Comparison of ENCODE assay signal across 25 cellular contexts in the genomic region with DNA sequence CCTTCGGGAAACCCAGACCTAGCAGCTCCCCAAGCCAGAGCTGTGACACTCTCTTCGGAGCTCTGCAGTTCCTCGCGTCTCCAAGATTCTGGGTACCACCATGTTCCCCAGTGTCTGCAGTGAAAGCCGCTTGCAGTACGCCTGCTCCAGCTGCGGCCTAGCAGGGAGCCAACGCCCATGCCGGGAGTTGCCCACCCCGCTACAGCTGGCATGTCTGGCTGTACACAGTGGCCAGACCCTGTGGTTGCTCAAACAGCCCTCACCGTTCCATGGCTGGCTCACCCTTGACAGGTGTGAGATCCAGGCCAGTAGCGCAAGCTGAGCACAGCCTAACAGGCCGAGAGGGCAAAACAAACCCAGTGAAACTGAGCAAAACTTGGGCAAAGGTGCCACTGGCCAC.
DNase-seq lines count a peak whose midpoint lies in the region; ATAC-seq, FAIRE-seq and TF ChIP-seq lines count a peak whose summit lies in the region.
"Had no signal": no experiment of that assay in that cellular context is flagged by ENCODE, and none has a peak within 500 bp of the region (broad histone marks: within the 10 kb centered on the region; RNA-seq: fewer than 3 reads in every experiment).

No MANE protein-coding gene starts in this region.

- ATAC-seq in Right ventricle myocardium inferior (no peak), left ventricle myocardium superior (no peak), upper lobe of left lung (ENCODE audit: low FRiP score in 2 of 2) (peak; percentile 44 to 55), gastrocnemius medialis (no peak)
- ATAC-seq: GM12878 had no signal

- no peak overlapping the region for H3K9ac ChIP-seq in H1 (replicated peaks in 1 of 4; ENCODE audit: extremely low read depth in 1 of 4, low read depth in 3 of 4, low read length in 3 of 4)
- H3K9ac ChIP-seq: BLaER1 had no signal

- no peak overlapping the region for H3K4me3 Mint-ChIP-seq in CD4-positive, alpha-beta memory T cell
- H3K4me3 Mint-ChIP-seq: B cell; CD4-positive, CD25-positive, alpha-beta regulatory T cell; CD8-positive, alpha-beta memory T cell; HFFc6 had no signal

- H2BK5ac ChIP-seq in H1 (ENCODE audit: low read depth, low read length), result no peak overlapping the region

- H3K27me3 ChIP-seq in H1 (replicated peaks in 1 of 4; ENCODE audit: control insufficient read depth in 3 of 4, extremely low read depth in 1 of 4, insufficient read depth in 3 of 4, low read length in 3 of 4) (no peaks in the 10 kb centered on the region), upper lobe of left lung (no peaks in the 10 kb centered on the region), vagina (no peaks in the 10 kb centered on the region), gastrocnemius medialis (no peaks in the 10 kb centered on the region)
- H3K27me3 ChIP-seq in CD4-positive, alpha-beta memory T cell (ENCODE audit: insufficient read depth, low read length), result no peaks in the 10 kb centered on the region
- H3K27me3 ChIP-seq: BLaER1 had no signal

- H3K27ac ChIP-seq in H1 (ENCODE audit: low read depth, low read length), result no peak overlapping the region
- no peak overlapping the region for H3K27ac ChIP-seq in upper lobe of left lung
- H3K27ac ChIP-seq in vagina, result no peak overlapping the region
- no peak overlapping the region for H3K27ac ChIP-seq in CD4-positive, alpha-beta memory T cell (ENCODE audit: low read depth, low read length)
- H3K27ac ChIP-seq in gastrocnemius medialis, result no peak overlapping the region
- H3K27ac ChIP-seq: 22Rv1, BLaER1, C4-2B had no signal

- TF ChIP-seq POLR2A in H1 (IDR thresholded peaks at IDR 0.05; ENCODE audit: control extremely low read depth in 1 of 2, low read depth in 2 of 2, low read length in 2 of 2) (no peak), upper lobe of left lung (IDR thresholded peaks at IDR 0.05) (no peak), vagina (IDR thresholded peaks at IDR 0.05) (no peak), gastrocnemius medialis (IDR thresholded peaks at IDR 0.05) (no peak)

- no peaks in the 10 kb centered on the region for H3K4me1 ChIP-seq in H1 (replicated peaks in 1 of 4; ENCODE audit: control insufficient read depth in 3 of 4, insufficient read depth in 4 of 4, low read length in 3 of 4)
- no peaks in the 10 kb centered on the region for H3K4me1 ChIP-seq in upper lobe of left lung
- no peaks in the 10 kb centered on the region for H3K4me1 ChIP-seq in vagina
- H3K4me1 ChIP-seq in CD4-positive, alpha-beta memory T cell (ENCODE audit: insufficient read depth, low read length), result no peaks in the 10 kb centered on the region
- H3K4me1 ChIP-seq in gastrocnemius medialis, result no peaks in the 10 kb centered on the region
- H3K4me1 ChIP-seq: BLaER1, HAP-1 had no signal

- H2AK5ac ChIP-seq in H1 (ENCODE audit: low read depth, low read length), result no peak overlapping the region

- POLR2A ChIA-PET in H1 (lab: Charles Lee; ENCODE audit: partially characterized antibody), result no interaction called here
- POLR2A ChIA-PET in CD4-positive, alpha-beta memory T cell (lab: Charles Lee; ENCODE audit: partially characterized antibody), result no interaction called here

- no peak overlapping the region for H3K23ac ChIP-seq in H1 (ENCODE audit: insufficient read length)

- no peaks in the 10 kb centered on the region for H3K27me3 Mint-ChIP-seq in CD4-positive, alpha-beta memory T cell
- H3K27me3 Mint-ChIP-seq: B cell; CD4-positive, CD25-positive, alpha-beta regulatory T cell; CD8-positive, alpha-beta memory T cell had no signal

- no peaks in the 10 kb centered on the region for H3K4me1 Mint-ChIP-seq in CD4-positive, alpha-beta memory T cell
- H3K4me1 Mint-ChIP-seq: B cell; CD4-positive, CD25-positive, alpha-beta regulatory T cell; CD8-positive, alpha-beta memory T cell had no signal

- TF ChIP-seq CTCF in H1 (IDR thresholded peaks at IDR 0.05; ENCODE audit: control extremely low read depth in 1 of 3, insufficient read depth in 1 of 3, low read depth in 1 of 3, low read length in 3 of 3), result no peak
- no peak for TF ChIP-seq CTCF in upper lobe of left lung (IDR thresholded peaks at IDR 0.05)
- no peak for TF ChIP-seq CTCF in vagina (IDR thresholded peaks at IDR 0.05)
- no peak for TF ChIP-seq CTCF in gastrocnemius medialis (IDR thresholded peaks at IDR 0.05 in 4 of 5, conservative IDR thresholded peaks at IDR 0.05 in 1 of 5)

- 0 out of 2 replicates have a peak overlapping the region, but pooled peaks have one; percentile 18 for H2BK12ac ChIP-seq in H1 (ENCODE audit: low read depth, low read length)

- no peak overlapping the region for H4K91ac ChIP-seq in H1 (replicated peaks; ENCODE audit: insufficient read length, low read length)

- FAIRE-seq in H1 (lab: Jason Lieb, UNC), result no peak
- FAIRE-seq: A204.1, D721Med, GM12878, GM19239, H54 had no signal

- no peak overlapping the region for H3K4me2 ChIP-seq in H1 (ENCODE audit: insufficient read depth in 1 of 2, low read depth in 2 of 2, low read length in 2 of 2)
- H3K4me2 ChIP-seq: BLaER1 had no signal

- H3K79me1 ChIP-seq in H1 (ENCODE audit: low read depth, low read length), result no peaks in the 10 kb centered on the region

- H3K79me2 ChIP-seq in H1 (ENCODE audit: control insufficient read depth in 1 of 2, insufficient read depth in 2 of 2, low read length in 2 of 2), result no peaks in the 10 kb centered on the region

- in situ Hi-C loops in gastrocnemius medialis (cut with MboI; ENCODE audit: low sequenced_read_pairs in 4 of 4), result no loop called here

- peaks cover 0 to 18% (median 12%) of the 10 kb centered on the region in 8 donors for H3K9me3 Mint-ChIP-seq in CD4-positive, alpha-beta memory T cell

- TF ChIP-seq EP300 in H1 (IDR thresholded peaks at IDR 0.05; ENCODE audit: borderline replicate concordance in 1 of 2, low read depth in 2 of 2, low read length in 2 of 2) (no peak), upper lobe of left lung (IDR thresholded peaks at IDR 0.05) (no peak)

- no peak overlapping the region for H3K56ac ChIP-seq in H1 (replicated peaks; ENCODE audit: insufficient read length, low read depth, low read length)

- no peak overlapping the region for H3K27ac Mint-ChIP-seq in CD4-positive, alpha-beta memory T cell
- H3K27ac Mint-ChIP-seq: B cell; CD4-positive, CD25-positive, alpha-beta regulatory T cell; CD8-positive, alpha-beta memory T cell; HFFc6 had no signal

- H4K8ac ChIP-seq in H1 (ENCODE audit: extremely low read depth, insufficient read depth, low read length), result no peak overlapping the region; the same call in 1 of the 2 replicates

- no peak overlapping the region for H2BK15ac ChIP-seq in H1 (ENCODE audit: low read length)

- H3K4me3 ChIP-seq in H1 (ENCODE audit: extremely low read depth in 1 of 4, insufficient read depth in 2 of 4, low read depth in 3 of 4, low read length in 4 of 4) (no peak overlapping the region), upper lobe of left lung (no peak overlapping the region), vagina (no peak overlapping the region), gastrocnemius medialis (no peak overlapping the region)
- H3K4me3 ChIP-seq in CD4-positive, alpha-beta memory T cell (ENCODE audit: low read length in 2 of 2), result no peak overlapping the region
- H3K4me3 ChIP-seq: BLaER1, GM12878, HAP-1 had no signal

- H3K36me3 ChIP-seq in H1 (ENCODE audit: control insufficient read depth in 2 of 4, insufficient read depth in 4 of 4, low read length in 3 of 4) (no peaks in the 10 kb centered on the region), upper lobe of left lung (no peaks in the 10 kb centered on the region), vagina (no peaks in the 10 kb centered on the region), gastrocnemius medialis (no peaks in the 10 kb centered on the region)
- H3K36me3 ChIP-seq in CD4-positive, alpha-beta memory T cell (ENCODE audit: insufficient read depth, low read length), result no peaks in the 10 kb centered on the region
- H3K36me3 ChIP-seq: BLaER1, HAP-1 had no signal

- H2BK20ac ChIP-seq in H1 (ENCODE audit: low read length), result no peak overlapping the region

- no peak overlapping the region for H3K4ac ChIP-seq in H1 (replicated peaks; ENCODE audit: insufficient read length, low read depth, low read length)

- no peak overlapping the region for H3K14ac ChIP-seq in H1 (ENCODE audit: insufficient read length)

- CTCF ChIA-PET in H1 (lab: Charles Lee; ENCODE audit: partially characterized antibody), result no interaction called here
- CTCF ChIA-PET in CD4-positive, alpha-beta memory T cell (lab: Charles Lee; ENCODE audit: partially characterized antibody), result no interaction called here

- H2AFZ ChIP-seq in H1 (ENCODE audit: low read length), result no peak overlapping the region

- H4K20me1 ChIP-seq in H1 (replicated peaks in 1 of 2; ENCODE audit: control insufficient read depth in 1 of 2, insufficient read depth in 2 of 2, low read length in 2 of 2), result no peaks in the 10 kb centered on the region
- H4K20me1 ChIP-seq: BLaER1 had no signal

- H3K18ac ChIP-seq in H1 (ENCODE audit: extremely low read depth, low read length), result no peak overlapping the region

- no peak overlapping the region for H2BK120ac ChIP-seq in H1 (replicated peaks; ENCODE audit: low read depth, low read length)

- intact Hi-C loops in Right ventricle myocardium inferior (cut with DNase I), result no loop called here
- intact Hi-C loops in left ventricle myocardium superior (cut with micrococcal nuclease), result no loop called here
- intact Hi-C loops in vagina (cut with DNase I), result no loop called here
- intact Hi-C loops in CD4-positive, alpha-beta memory T cell (cut with micrococcal nuclease), result no loop called here
- intact Hi-C loops in gastrocnemius medialis (cut with DNase I; ENCODE audit: low total_unique reads), result no loop called here

- no peaks in the 10 kb centered on the region for H3K23me2 ChIP-seq in H1 (ENCODE audit: low read depth, low read length)

- no peak overlapping the region for H4K5ac ChIP-seq in H1 (ENCODE audit: insufficient read length, low read depth, low read length)

- H3K36me3 Mint-ChIP-seq in CD4-positive, alpha-beta memory T cell, result no peaks in the 10 kb centered on the region
- H3K36me3 Mint-ChIP-seq: CD4-positive, CD25-positive, alpha-beta regulatory T cell; CD8-positive, alpha-beta memory T cell had no signal

- DNase-seq in Right ventricle myocardium inferior (ENCODE audit: missing footprints), result peak; percentile 42
- DNase-seq in left ventricle myocardium superior, result no peak
- no peak for DNase-seq in H1 (ENCODE audit: low read depth in 1 of 2, low spot score in 2 of 2)
- peak in 1 of 2 donors; percentile 50 for DNase-seq in upper lobe of left lung
- DNase-seq in vagina (ENCODE audit: extremely low spot score in 2 of 2), result no peak
- DNase-seq in CD4-positive, alpha-beta memory T cell, result no peak
- no peak for DNase-seq in gastrocnemius medialis
- no peak for DNase-seq in HPDE6-E6E7 (ENCODE audit: extremely low spot score)
- DNase-seq: CD4-positive, CD25-positive, alpha-beta regulatory T cell; CD8-positive, alpha-beta memory T cell; DMS 273 treated with DMSO at 0.1 percent for 48 hours; DMS79; EL; GDM1; HFFc6 had no signal

- WGBS in H1 (ENCODE audit: extremely low coverage in 1 of 2, insufficient coverage in 1 of 2, insufficient read length in 1 of 2, insufficient replicate concordance in 2 of 2, low coverage in 1 of 2, low lambda C conversion rate in 2 of 2, missing lambda C conversion rate in 1 of 2), 2 experiments, result 93% methylated on average over 13 of the region's 13 CpGs; no CpG with 5 or more reads in 1 of the 2 experiments
- WGBS in upper lobe of left lung, 2 donors, result 93 to 96% methylated on average over 11 to 12 of the region's 13 CpGs

- TF ChIP-seq RAD21 in H1 (IDR thresholded peaks at IDR 0.05 in 1 of 2, conservative IDR thresholded peaks at IDR 0.05 in 1 of 2; ENCODE audit: low read depth in 2 of 2, low read length in 2 of 2), result no peak

- H3K9me3 ChIP-seq in H1 (ENCODE audit: insufficient read depth in 2 of 2, low read depth in 1 of 2, low read length in 1 of 2), result no peaks in the 10 kb centered on the region
- no peaks in the 10 kb centered on the region for H3K9me3 ChIP-seq in upper lobe of left lung
- H3K9me3 ChIP-seq in vagina, result no peaks in the 10 kb centered on the region
- peaks cover 0 to 4% of the 10 kb centered on the region in 2 donors for H3K9me3 ChIP-seq in CD4-positive, alpha-beta memory T cell (ENCODE audit: control insufficient read depth in 1 of 2, low read length in 2 of 2)
- no peaks in the 10 kb centered on the region for H3K9me3 ChIP-seq in gastrocnemius medialis

Comparison
In these comparisons a context has a peak if more than half of its experiments do, and no peak if none do; other contexts are left out.
1. ATAC-seq: peak in upper lobe of left lung (2 of 2); none in Right ventricle myocardium inferior (single experiment), left ventricle myocardium superior (single experiment) and gastrocnemius medialis (0 of 2).